17 cellular contexts compared by ENCODE assay signal in genomic region chr9:121105531-121105930, GRCh38. TPM values are rescaled to one million over a fixed set of nuclear protein-coding genes. Genes with fewer than 3 reads are reported as not detected.
DNase-seq lines count a peak whose midpoint lies in the region; ATAC-seq and TF ChIP-seq lines count a peak whose summit lies in the region.
"Had no signal": no experiment of that assay in that cellular context is flagged by ENCODE, and none has a peak within 500 bp of the region (broad histone marks: within the 10 kb centered on the region; RNA-seq: fewer than 3 reads in every experiment).

No MANE protein-coding gene starts in this region.

- CTCF ChIA-PET in activated CD4-positive, alpha-beta T cell treated with anti-CD3 and anti-CD28 coated beads for 36 hours (lab: Charles Lee), result no interaction called here

- ATAC-seq in activated CD4-positive, alpha-beta T cell treated with anti-CD3 and anti-CD28 coated beads for 36 hours, result no peak
- ATAC-seq in natural killer cell, result peak in 1 of 3 donors; percentile 32
- ATAC-seq in HG03565 (IDR thresholded peaks at IDR 0.05; ENCODE audit: unreplicated experiment), result no peak

- TF ChIP-seq CTCF in Loucy (conservative IDR thresholded peaks at IDR 0.05; ENCODE audit: low read length), result no peak
- no peak for TF ChIP-seq CTCF in natural killer cell (IDR thresholded peaks at IDR 0.05)

- H3K9me2 ChIP-seq in Loucy (replicated peaks; ENCODE audit: low read depth, low read length), result no peaks in the 10 kb centered on the region

- intact Hi-C loops in activated CD4-positive, alpha-beta T cell treated with anti-CD3 and anti-CD28 coated beads for 36 hours (cut with DNase I, micrococcal nuclease), result no loop called here
- intact Hi-C loops in activated T-helper 2 cell treated with anti-CD3 and anti-CD28 coated beads, Interferon-gamma antibody, Interleukin-2, Interleukin-4, amounts not matched to agents 10 μg/mL and 5 μg/mL and 100 μg/mL, durations not matched to agents 14 hours and 24 hours and 36 hours (cut with micrococcal nuclease), result no loop called here
- intact Hi-C loops in natural killer cell (cut with micrococcal nuclease), result no loop called here

- peaks cover 56% of the 10 kb centered on the region for H3K4me1 ChIP-seq in Loucy (ENCODE audit: insufficient read depth, low read length, poor library complexity, severe bottlenecking)
- H3K4me1 ChIP-seq: Caco-2, colonic mucosa, uterus had no signal

- POLR2A ChIA-PET in activated CD4-positive, alpha-beta T cell treated with anti-CD3 and anti-CD28 coated beads for 36 hours (lab: Charles Lee), result no interaction called here

- no peak overlapping the region for H3K4me3 ChIP-seq in Loucy (ENCODE audit: low read length, poor library complexity, severe bottlenecking)
- H3K4me3 ChIP-seq: colonic mucosa, SK-N-MC, uterus had no signal

- no peak overlapping the region for H3K9ac ChIP-seq in Loucy (ENCODE audit: low read depth, low read length, poor library complexity, severe bottlenecking)

- no peak overlapping the region for H2AFZ ChIP-seq in Loucy (ENCODE audit: low read length)

- no peaks in the 10 kb centered on the region for H4K20me1 ChIP-seq in Loucy (ENCODE audit: insufficient read depth, low read length, poor library complexity, severe bottlenecking)

- H3K27me3 Mint-ChIP-seq in activated CD4-positive, alpha-beta T cell treated with anti-CD3 and anti-CD28 coated beads for 36 hours, result no peaks in the 10 kb centered on the region
- no peaks in the 10 kb centered on the region for H3K27me3 Mint-ChIP-seq in activated T-helper 2 cell treated with anti-CD3 and anti-CD28 coated beads, Interferon-gamma antibody, Interleukin-2, Interleukin-4, amounts not matched to agents 10 μg/mL and 5 μg/mL and 100 μg/mL, durations not matched to agents 14 hours and 24 hours and 36 hours (ENCODE audit: low read depth)
- H3K27me3 Mint-ChIP-seq in natural killer cell (ENCODE audit: low read depth in 2 of 2), result no peaks in the 10 kb centered on the region

- H3K4me3 Mint-ChIP-seq in activated CD4-positive, alpha-beta T cell treated with anti-CD3 and anti-CD28 coated beads for 36 hours, result no peak overlapping the region
- no peak overlapping the region for H3K4me3 Mint-ChIP-seq in activated T-helper 2 cell treated with anti-CD3 and anti-CD28 coated beads, Interferon-gamma antibody, Interleukin-2, Interleukin-4, amounts not matched to agents 10 μg/mL and 5 μg/mL and 100 μg/mL, durations not matched to agents 14 hours and 24 hours and 36 hours (ENCODE audit: low read depth)
- no peak overlapping the region for H3K4me3 Mint-ChIP-seq in natural killer cell
- H3K4me3 Mint-ChIP-seq: mesothelial cell of epicardium had no signal

- no peaks in the 10 kb centered on the region for H3K27me3 ChIP-seq in Loucy (ENCODE audit: insufficient read depth, low read length, poor library complexity, severe bottlenecking)
- H3K27me3 ChIP-seq: colonic mucosa, uterus had no signal

- peak overlapping the region; percentile 2 for H3K4me2 ChIP-seq in Loucy (ENCODE audit: low read depth, low read length, poor library complexity, severe bottlenecking)

- no peak for DNase-seq in activated CD4-positive, alpha-beta T cell treated with anti-CD3 and anti-CD28 coated beads for 36 hours
- DNase-seq in activated CD4-positive, alpha-beta T cell treated with anti-CD3 and anti-CD28 coated beads, Interleukin-2, amount 50 U/mL, for 1 hour, result no peak
- DNase-seq in activated T-helper 2 cell treated with anti-CD3 and anti-CD28 coated beads, Interferon-gamma antibody, Interleukin-2, Interleukin-4, amounts not matched to agents 10 μg/mL and 5 μg/mL and 100 μg/mL, durations not matched to agents 14 hours and 24 hours and 36 hours (ENCODE audit: low spot score), result no peak
- DNase-seq in natural killer cell (no peak), NCI-H82 treated with DMSO at 0.1 percent for 48 hours (lab: John Stamatoyannopoulos, UW; ENCODE audit: unreplicated experiment) (no peak)
- DNase-seq in activated effector memory CD4-positive, alpha-beta T cell treated with Interleukin-2 at 50 U/mL for 16 hours, result no peak
- DNase-seq: activated naive CD4-positive, alpha-beta T cell treated with Interleukin-2 at 50 U/mL for 16 hours; Caco-2; colonic mucosa; foreskin fibroblast; kidney glomerular epithelial cell; NCI-H1105; uterus had no signal

- peaks cover 16% of the 10 kb centered on the region for H3K9me3 Mint-ChIP-seq in activated CD4-positive, alpha-beta T cell treated with anti-CD3 and anti-CD28 coated beads for 36 hours (ENCODE audit: low read depth)
- peaks cover 22% of the 10 kb centered on the region for H3K9me3 Mint-ChIP-seq in activated T-helper 2 cell treated with anti-CD3 and anti-CD28 coated beads, Interferon-gamma antibody, Interleukin-2, Interleukin-4, amounts not matched to agents 10 μg/mL and 5 μg/mL and 100 μg/mL, durations not matched to agents 14 hours and 24 hours and 36 hours
- H3K9me3 Mint-ChIP-seq in natural killer cell, result peaks cover 4 to 6% of the 10 kb centered on the region in 2 donors

- peak overlapping the region; percentile 13 for H3K27ac Mint-ChIP-seq in activated CD4-positive, alpha-beta T cell treated with anti-CD3 and anti-CD28 coated beads for 36 hours
- peak overlapping the region; percentile 25 for H3K27ac Mint-ChIP-seq in activated T-helper 2 cell treated with anti-CD3 and anti-CD28 coated beads, Interferon-gamma antibody, Interleukin-2, Interleukin-4, amounts not matched to agents 10 μg/mL and 5 μg/mL and 100 μg/mL, durations not matched to agents 14 hours and 24 hours and 36 hours
- peak overlapping the region; percentile 64 to 76 for H3K27ac Mint-ChIP-seq in natural killer cell
- H3K27ac Mint-ChIP-seq: mesothelial cell of epicardium had no signal

- peaks cover 47% of the 10 kb centered on the region for H3K36me3 Mint-ChIP-seq in activated CD4-positive, alpha-beta T cell treated with anti-CD3 and anti-CD28 coated beads for 36 hours (ENCODE audit: low read depth)
- H3K36me3 Mint-ChIP-seq in activated T-helper 2 cell treated with anti-CD3 and anti-CD28 coated beads, Interferon-gamma antibody, Interleukin-2, Interleukin-4, amounts not matched to agents 10 μg/mL and 5 μg/mL and 100 μg/mL, durations not matched to agents 14 hours and 24 hours and 36 hours (ENCODE audit: low read depth), result peaks cover 75% of the 10 kb centered on the region
- H3K36me3 Mint-ChIP-seq in natural killer cell, result peaks cover 10% of the 10 kb centered on the region

- H3K79me2 ChIP-seq in Loucy (ENCODE audit: insufficient read depth, low read length), result peaks cover 8% of the 10 kb centered on the region; the same call in 1 of the 2 replicates

- H3K9me3 ChIP-seq in Loucy (ENCODE audit: insufficient read depth, low read depth, low read length), result no peaks in the 10 kb centered on the region
- H3K9me3 ChIP-seq: Caco-2, colonic mucosa, uterus had no signal

- peaks cover 16% of the 10 kb centered on the region for H3F3A ChIP-seq in Loucy (ENCODE audit: low read depth)

- H3K4me1 Mint-ChIP-seq in activated CD4-positive, alpha-beta T cell treated with anti-CD3 and anti-CD28 coated beads for 36 hours, result peaks cover 9% of the 10 kb centered on the region
- H3K4me1 Mint-ChIP-seq in activated T-helper 2 cell treated with anti-CD3 and anti-CD28 coated beads, Interferon-gamma antibody, Interleukin-2, Interleukin-4, amounts not matched to agents 10 μg/mL and 5 μg/mL and 100 μg/mL, durations not matched to agents 14 hours and 24 hours and 36 hours (ENCODE audit: low read depth), result peaks cover 23% of the 10 kb centered on the region
- peaks cover 17 to 24% of the 10 kb centered on the region in 2 donors for H3K4me1 Mint-ChIP-seq in natural killer cell

- H3K36me3 ChIP-seq in Loucy (ENCODE audit: insufficient read depth, low read length), result no peaks in the 10 kb centered on the region; the same call in 1 of the 2 replicates
- H3K36me3 ChIP-seq: colonic mucosa, uterus had no signal

RNA-seq across cellular contexts. Expression of gene CNTRL, which starts 30.8 kb away (rescaled TPM):
- total RNA-seq in activated CD4-positive, alpha-beta T cell treated with anti-CD3 and anti-CD28 coated beads for 36 hours, result 10 to 100 TPM; 64.1 to 72.2 TPM
- total RNA-seq in activated T-helper 2 cell treated with anti-CD3 and anti-CD28 coated beads, Interferon-gamma antibody, Interleukin-2, Interleukin-4, amounts not matched to agents 10 μg/mL and 5 μg/mL and 100 μg/mL, durations not matched to agents 14 hours and 24 hours and 36 hours, result 67.6 and 68.4 TPM in 2 replicates
- total RNA-seq in natural killer cell, result 10 to 100 TPM; 59.1 to 74.3 (median 60.0) TPM

RNA-seq across cellular contexts. Expression of gene C5, which starts 55.5 kb away (rescaled TPM):
- total RNA-seq in activated CD4-positive, alpha-beta T cell treated with anti-CD3 and anti-CD28 coated beads for 36 hours, result 1 to 10 TPM; 2.3 to 2.4 TPM
- 0.82 and 1.8 TPM in 2 replicates for total RNA-seq in activated T-helper 2 cell treated with anti-CD3 and anti-CD28 coated beads, Interferon-gamma antibody, Interleukin-2, Interleukin-4, amounts not matched to agents 10 μg/mL and 5 μg/mL and 100 μg/mL, durations not matched to agents 14 hours and 24 hours and 36 hours
- total RNA-seq in natural killer cell, result 1 to 10 TPM; 1.5 to 2.0 (median 1.5) TPM

Comparison
In these comparisons a context has a peak if more than half of its experiments do, and no peak if none do; other contexts are left out.
1. H3K27ac Mint-ChIP-seq: peak in every context shown above with its lines; median percentile 70 in natural killer cell; 25 in activated T-helper 2 cell treated with anti-CD3 and anti-CD28 coated beads, Interferon-gamma antibody, Interleukin-2, Interleukin-4, amounts not matched to agents 10 μg/mL and 5 μg/mL and 100 μg/mL, durations not matched to agents 14 hours and 24 hours and 36 hours; 13 in activated CD4-positive, alpha-beta T cell treated with anti-CD3 and anti-CD28 coated beads for 36 hours.